8 cellular contexts compared by ENCODE assay signal in the genomic region with DNA sequence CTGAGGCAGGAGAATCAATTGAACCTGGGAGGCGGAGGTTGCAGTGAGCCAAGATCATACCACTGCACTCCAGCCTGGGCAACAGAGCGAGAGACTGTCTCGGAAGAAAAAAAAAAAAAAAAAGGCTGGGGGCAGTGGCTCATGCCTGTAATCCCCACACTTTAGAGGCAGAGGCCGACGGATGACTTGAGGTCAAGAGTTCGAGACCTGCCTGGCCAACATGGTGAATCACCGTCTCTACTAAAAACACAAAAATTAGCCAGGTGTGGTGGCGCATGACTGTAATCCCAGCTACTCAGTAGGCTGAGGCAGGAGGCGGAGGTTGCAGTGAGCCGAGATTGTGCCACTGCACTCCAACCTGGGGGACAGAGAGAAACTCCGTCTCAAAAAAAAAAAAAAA. TPM values are rescaled to one million over a fixed set of nuclear protein-coding genes. Genes with fewer than 3 reads are reported as not detected.
A peak's percentile ranks its signal among the peaks of the same experiment; 100 is the strongest.
DNase-seq lines count a peak whose midpoint lies in the region; ATAC-seq, FAIRE-seq and TF ChIP-seq lines count a peak whose summit lies in the region.
"Not testable (repeated sequence)": the region's sequence is repeated elsewhere in the genome, so short reads cannot be mapped to it uniquely, and the experiment has no call there.
"Had no signal": no experiment of that assay in that cellular context is flagged by ENCODE, and none has a peak within 500 bp of the region (broad histone marks: within the 10 kb centered on the region; RNA-seq: fewer than 3 reads in every experiment).

No MANE protein-coding gene starts in this region.

- DNase-seq in Caco-2; K562 (ENCODE audit: extremely low read depth in 1 of 4, low spot score in 3 of 4): not testable (repeated sequence)
- DNase-seq in M059J (ENCODE audit: low read depth) (peak; percentile 33), spleen (peak; percentile 34)

- H3K79me2 ChIP-seq in K562 (ENCODE audit: control insufficient read depth, insufficient read depth, low read length), result peaks cover 26% of the 10 kb centered on the region

- in situ Hi-C loops in K562 (cut with MboI), result not testable (repeated sequence)

- H3K27ac ChIP-seq in K562 (ENCODE audit: extremely low read depth, low read depth, low read length), result not testable (repeated sequence)
- H3K27ac ChIP-seq in liver (ENCODE audit: low read depth in 1 of 2, low read length in 2 of 2), result peak overlapping the region; percentile 86 to 88
- peak overlapping the region in 2 of 8 donors; percentile 5 to 61 for H3K27ac ChIP-seq in spleen

- not testable (repeated sequence) for H3K27me3 Mint-ChIP-seq in Caco-2 (ENCODE audit: insufficient read depth, unreplicated experiment)

- BruUV-seq in Caco-2 (replicated peaks; lab: Mats Ljungman, UMichigan); K562 (replicated peaks; lab: Mats Ljungman, UMichigan): not testable (repeated sequence)

- 0 out of 4 replicates have a peak overlapping the region, but pooled peaks of 1 of the 2 experiments have one; percentile 63 for H3K9ac ChIP-seq in K562 (ENCODE audit: insufficient read depth in 1 of 2, low read depth in 2 of 2, low read length in 2 of 2)
- not testable (repeated sequence) for H3K9ac ChIP-seq in liver (ENCODE audit: low read depth in 1 of 2, low read length in 2 of 2)

- CTCF ChIA-PET in Caco-2 (lab: Charles Lee), result interaction anchor here (0.7 kb wide), 2 partner anchors 20 to 64 kb away, joined by 3 to 4 read pairs; no protein-coding TSS in a partner anchor
- CTCF ChIA-PET in K562 (lab: Yijun Ruan, JAX; ENCODE audit: low intra/inter-chr PET ratio), result not testable (repeated sequence)

- TF ChIP-seq EP300 in K562 (IDR thresholded peaks at IDR 0.05; ENCODE audit: low read length), result not testable (repeated sequence)

- not testable (repeated sequence) for ATAC-seq in K562

- TF ChIP-seq POLR2A in K562 (conservative IDR thresholded peaks at IDR 0.05); spleen (IDR thresholded peaks at IDR 0.05): not testable (repeated sequence)

- not testable (repeated sequence) for H3K4me3 Mint-ChIP-seq in Caco-2 (ENCODE audit: unreplicated experiment)

- not testable (repeated sequence) for H4K20me1 ChIP-seq in K562 (replicated peaks; ENCODE audit: control insufficient read depth, insufficient read depth, low read length)

- not testable (repeated sequence) for FAIRE-seq in K562 (lab: Jason Lieb, UNC)

- not testable (repeated sequence) for H3K27me3 ChIP-seq in Caco-2 (replicated peaks; ENCODE audit: control insufficient read depth, insufficient read depth, low read length); K562 (ENCODE audit: control insufficient read depth in 2 of 2, insufficient read depth in 2 of 2, low read length in 2 of 2); liver (ENCODE audit: control insufficient read depth in 4 of 4, insufficient read depth in 4 of 4, low read length in 3 of 4)
- peaks cover 0 to 54% (median 0%) of the 10 kb centered on the region in 7 donors for H3K27me3 ChIP-seq in spleen (replicated peaks in 1 of 7)

- peak overlapping the region; percentile 67 for H3K27ac Mint-ChIP-seq in Caco-2 (ENCODE audit: unreplicated experiment)

- intact Hi-C loops in Caco-2 (cut with micrococcal nuclease; ENCODE audit: unreplicated experiment); K562 (cut with micrococcal nuclease); spleen (cut with DNase I; ENCODE audit: low total_unique reads): not testable (repeated sequence)

- not testable (repeated sequence) for TF ChIP-seq CTCF in Caco-2 (IDR thresholded peaks at IDR 0.05; ENCODE audit: insufficient read depth in 1 of 2, low read depth in 1 of 2, low read length in 1 of 2, severe bottlenecking in 1 of 2, unreplicated experiment in 1 of 2); K562 (IDR thresholded peaks at IDR 0.05 in 2 of 3, conservative IDR thresholded peaks at IDR 0.05 in 1 of 3; ENCODE audit: insufficient read depth in 2 of 3, low read depth in 1 of 3, low read length in 3 of 3); liver (IDR thresholded peaks at IDR 0.05; ENCODE audit: low read depth, low read length, missing input control); spleen (IDR thresholded peaks at IDR 0.05 in 8 of 11, conservative IDR thresholded peaks at IDR 0.05 in 3 of 11)

- H3K4me2 ChIP-seq in K562 (ENCODE audit: insufficient read depth, low read length), result not testable (repeated sequence)

- H3K36me3 Mint-ChIP-seq in Caco-2 (ENCODE audit: insufficient read depth, unreplicated experiment), result peaks cover 37% of the 10 kb centered on the region

- POLR2A ChIA-PET in Caco-2 (lab: Charles Lee), result not testable (repeated sequence)
- POLR2A ChIA-PET in K562 (lab: Yijun Ruan, JAX), result interaction anchor here (0.9 kb wide), 1 partner anchor 8 kb away, joined by 3 read pairs; no protein-coding TSS in a partner anchor

- not testable (repeated sequence) for H3K4me3 ChIP-seq in Caco-2 (ENCODE audit: low read depth, low read length); K562; liver (ENCODE audit: low read depth in 1 of 3, low read length in 3 of 3); spleen

- H3K4me1 ChIP-seq in Caco-2, result peaks cover 67% of the 10 kb centered on the region
- H3K4me1 ChIP-seq in K562 (replicated peaks in 1 of 2; ENCODE audit: control insufficient read depth in 2 of 2, insufficient read depth in 2 of 2, low read length in 2 of 2), result peaks cover 37 to 60% of the 10 kb centered on the region in 2 experiments
- peaks cover 13 to 46% (median 30%) of the 10 kb centered on the region in 4 donors for H3K4me1 ChIP-seq in liver (ENCODE audit: control insufficient read depth in 4 of 4, insufficient read depth in 4 of 4, low read length in 3 of 4)
- peaks cover 16 to 79% (median 46%) of the 10 kb centered on the region in 6 donors for H3K4me1 ChIP-seq in spleen

- H3K9me3 Mint-ChIP-seq in Caco-2 (ENCODE audit: unreplicated experiment), result not testable (repeated sequence)

- not testable (repeated sequence) for H3K36me3 ChIP-seq in Caco-2 (ENCODE audit: control insufficient read depth, insufficient read depth, low read length); liver (ENCODE audit: control insufficient read depth in 4 of 4, insufficient read depth in 3 of 4, low read depth in 1 of 4, low read length in 3 of 4); spleen
- H3K36me3 ChIP-seq in K562 (ENCODE audit: control insufficient read depth, insufficient read depth, low read length), result peaks cover 16% of the 10 kb centered on the region; the same call in 1 of the 3 replicates

- peaks cover 12% of the 10 kb centered on the region for H3K4me1 Mint-ChIP-seq in Caco-2 (ENCODE audit: low read depth, unreplicated experiment)

- WGBS in K562 (ENCODE audit: insufficient coverage, low coverage, missing lambda C conversion rate), result 70% methylated on average over 9 of the region's 11 CpGs
- WGBS in liver, result 85% methylated on average over 11 of the region's 11 CpGs
- WGBS in spleen, 5 donors, result 90 to 93% (median 90%) methylated on average over 11 of the region's 11 CpGs

- not testable (repeated sequence) for H3K9me1 ChIP-seq in K562 (ENCODE audit: control insufficient read depth, insufficient read depth, low read length)

- H2AFZ ChIP-seq in K562 (ENCODE audit: low read depth, low read length), result not testable (repeated sequence)

- not testable (repeated sequence) for TF ChIP-seq RAD21 in K562 (CRISPR knock-in tag; conservative IDR thresholded peaks at IDR 0.05 in 1 of 2, IDR thresholded peaks at IDR 0.05 in 1 of 2); liver (IDR thresholded peaks at IDR 0.05)

- not testable (repeated sequence) for H3K9me3 ChIP-seq in Caco-2; K562 (replicated peaks; ENCODE audit: control insufficient read depth, insufficient read depth, low read depth, low read length); liver (ENCODE audit: control insufficient read depth in 4 of 4, low read length in 3 of 4); spleen

RNA-seq across cellular contexts. Expression of a gene that starts 2.3 kb away (rescaled TPM):
- total RNA-seq in Caco-2 (2022) (55.3 and 56.1 TPM in 2 replicates), K562 (2014; rRNA removed) (78.0 and 82.4 TPM in 2 replicates), K562 (2014; rRNA removed; fragmentation: Illumina TruSeq; extraction: Trizol) (7.3 TPM in 2 replicates), K562 (2015; rRNA removed; fragmentation: Illumina TruSeq; extraction: Trizol) (10.1 and 11.0 TPM in 2 replicates), K562 (2021) (69.8 and 74.5 TPM in 2 replicates), liver (10 to 100 TPM in 1 of 2 donors, under 1 TPM in 1; 0.42 to 11.6 TPM), spleen (10 to 100 TPM in 2 of 7 donors, 1 to 10 TPM in 5; 1.9 to 34.3 (median 4.3) TPM)
- 3.3 and 5.4 TPM in 2 replicates for total RNA-seq in M059J (2014; rRNA removed; shearing (Covaris generic))
- 25.1 and 116 TPM in 2 replicates for total RNA-seq in K562 (2011; cell fraction: chromatin; rRNA removed; ENCODE audit: low replicate concordance)
- 214 and 262 TPM in 2 replicates for total RNA-seq in K562 (2011; cell fraction: nucleolus; rRNA removed)
- total RNA-seq in K562 (2011; cell fraction: nucleoplasm; rRNA removed), result 94.6 and 109 TPM in 2 replicates
- polyA plus RNA-seq in K562 (2011; rRNA removed) (12.5 TPM in 2 replicates), K562 (2014; fragmentation: Illumina TruSeq; extraction: Trizol) (19.3 and 47.1 TPM in 2 replicates), K562 (2014; fragmentation: Nextera tagmentation; extraction: Ambion mirVana) (1 to 10 TPM; 2.3 to 2.9 TPM), K562 (2014; rRNA removed) (57.2 and 67.4 TPM in 2 replicates), liver (1 to 10 TPM; 6.7 to 7.7 TPM), spleen (10 to 100 TPM in 1 of 3 donors, under 1 TPM in 2; 0.77 to 15.9 (median 0.96) TPM)
- polyA plus RNA-seq in K562 (2011; cell fraction: cytosol; rRNA removed), result 31.8 and 127 TPM in 2 replicates
- 21.6 and 59.4 TPM in 2 replicates for polyA plus RNA-seq in K562 (2011; cell fraction: nucleus; rRNA removed)
- polyA plus RNA-seq in K562 (2012), result 50.1 and 369 TPM in 2 replicates
- polyA minus RNA-seq in K562 (2011; rRNA and poly(A)+ RNA removed), result 2.4 and 5.6 TPM in 2 replicates
- 31.8 and 32.2 TPM in 2 replicates for polyA minus RNA-seq in K562 (2011; cell fraction: cytosol; rRNA and poly(A)+ RNA removed)
- 18.5 and 24.2 TPM in 2 replicates for polyA minus RNA-seq in K562 (2011; cell fraction: nucleus; rRNA and poly(A)+ RNA removed)
- total RNA-seq: CD4-positive, alpha-beta T cell had no signal
- polyA plus RNA-seq: IgD-negative memory B cell had no signal

RNA-seq across cellular contexts. Expression of a gene that starts 13.8 kb away (rescaled TPM):
- total RNA-seq in Caco-2 (2022), result not detected in 2 replicates
- total RNA-seq in M059J (2014; rRNA removed; shearing (Covaris generic)), result not detected in 2 replicates
- 0.25 TPM in 1 of 2 replicates, not detected in the other for total RNA-seq in K562 (2011; cell fraction: chromatin; rRNA removed; ENCODE audit: low replicate concordance)
- 0.39 and 0.50 TPM in 2 replicates for total RNA-seq in K562 (2011; cell fraction: nucleolus; rRNA removed)
- total RNA-seq in K562 (2011; cell fraction: nucleoplasm; rRNA removed), result 0.22 TPM in 1 of 2 replicates, not detected in the other
- 0.18 and 0.29 TPM in 2 replicates for total RNA-seq in K562 (2014; rRNA removed)
- total RNA-seq in K562 (2014; rRNA removed; fragmentation: Illumina TruSeq; extraction: Trizol), result 0.07 TPM in 1 of 2 replicates, not detected in the other
- 0.30 and 0.36 TPM in 2 replicates for total RNA-seq in K562 (2015; rRNA removed; fragmentation: Illumina TruSeq; extraction: Trizol)
- 0.09 and 0.22 TPM in 2 replicates for total RNA-seq in K562 (2021)
- polyA plus RNA-seq in K562 (2011; rRNA removed), result 0.10 and 0.42 TPM in 2 replicates
- polyA plus RNA-seq in K562 (2011; cell fraction: cytosol; rRNA removed), result 0.31 and 0.41 TPM in 2 replicates
- polyA plus RNA-seq in K562 (2011; cell fraction: nucleus; rRNA removed), result 0.20 and 0.53 TPM in 2 replicates
- polyA plus RNA-seq in K562 (2012), result 0.33 and 1.1 TPM in 2 replicates
- polyA plus RNA-seq in K562 (2014; fragmentation: Illumina TruSeq; extraction: Trizol), result 0.10 and 0.25 TPM in 2 replicates
- not detected for polyA plus RNA-seq in K562 (2014; fragmentation: Nextera tagmentation; extraction: Ambion mirVana)
- 0.08 TPM in 1 of 2 replicates, not detected in the other for polyA plus RNA-seq in K562 (2014; rRNA removed)
- 0.11 and 0.18 TPM in 2 replicates for polyA minus RNA-seq in K562 (2011; rRNA and poly(A)+ RNA removed)
- 0.57 and 1.1 TPM in 2 replicates for polyA minus RNA-seq in K562 (2011; cell fraction: cytosol; rRNA and poly(A)+ RNA removed)
- 0.13 and 0.67 TPM in 2 replicates for polyA minus RNA-seq in K562 (2011; cell fraction: nucleus; rRNA and poly(A)+ RNA removed)
- total RNA-seq in liver, result 10 to 100 TPM in 1 of 2 donors, 1 to 10 TPM in 1; 7.9 to 13.4 TPM
- polyA plus RNA-seq in liver, result 1 to 10 TPM; 2.3 to 5.8 TPM
- 100 to 1,000 TPM in 3 of 7 donors, 10 to 100 TPM in 4; 82.2 to 164 (median 90.5) TPM for total RNA-seq in spleen
- 10 to 100 TPM; 14.6 to 32.2 (median 16.0) TPM for polyA plus RNA-seq in spleen
- total RNA-seq: GM23248 had no signal
- polyA plus RNA-seq: GM23248 had no signal

RNA-seq across cellular contexts. Expression of a gene that starts 35.6 kb away (rescaled TPM):
- 46.2 and 49.4 TPM in 2 replicates for total RNA-seq in Caco-2 (2022)
- 55.3 and 61.9 TPM in 2 replicates for total RNA-seq in M059J (2014; rRNA removed; shearing (Covaris generic))
- 28.5 and 141 TPM in 2 replicates for total RNA-seq in K562 (2011; cell fraction: chromatin; rRNA removed; ENCODE audit: low replicate concordance)
- total RNA-seq in K562 (2011; cell fraction: nucleolus; rRNA removed), result 209 and 228 TPM in 2 replicates
- total RNA-seq in K562 (2011; cell fraction: nucleoplasm; rRNA removed), result 68.6 and 76.2 TPM in 2 replicates
- 125 and 188 TPM in 2 replicates for total RNA-seq in K562 (2014; rRNA removed)
- 21.2 and 21.4 TPM in 2 replicates for total RNA-seq in K562 (2014; rRNA removed; fragmentation: Illumina TruSeq; extraction: Trizol)
- 72.3 and 76.3 TPM in 2 replicates for total RNA-seq in K562 (2015; rRNA removed; fragmentation: Illumina TruSeq; extraction: Trizol)
- 189 TPM in 2 replicates for total RNA-seq in K562 (2021)
- 20.1 and 25.9 TPM in 2 replicates for polyA plus RNA-seq in K562 (2011; rRNA removed)
- polyA plus RNA-seq in K562 (2011; cell fraction: cytosol; rRNA removed), result 25.4 and 118 TPM in 2 replicates
- 134 and 296 TPM in 2 replicates for polyA plus RNA-seq in K562 (2011; cell fraction: nucleus; rRNA removed)
- 81.3 and 110 TPM in 2 replicates for polyA plus RNA-seq in K562 (2012)
- polyA plus RNA-seq in K562 (2014; fragmentation: Illumina TruSeq; extraction: Trizol), result 39.0 and 114 TPM in 2 replicates
- 1 to 10 TPM; 1.1 to 1.9 TPM for polyA plus RNA-seq in K562 (2014; fragmentation: Nextera tagmentation; extraction: Ambion mirVana)
- polyA plus RNA-seq in K562 (2014; rRNA removed), result 119 and 133 TPM in 2 replicates
- 3.6 and 7.0 TPM in 2 replicates for polyA minus RNA-seq in K562 (2011; rRNA and poly(A)+ RNA removed)
- polyA minus RNA-seq in K562 (2011; cell fraction: cytosol; rRNA and poly(A)+ RNA removed), result 37.3 and 43.8 TPM in 2 replicates
- polyA minus RNA-seq in K562 (2011; cell fraction: nucleus; rRNA and poly(A)+ RNA removed), result 85.0 and 105 TPM in 2 replicates
- 10 to 100 TPM in 1 of 2 donors, 1 to 10 TPM in 1; 6.4 to 19.0 TPM for total RNA-seq in liver
- 10 to 100 TPM in 1 of 2 donors, 1 to 10 TPM in 1; 4.0 to 16.6 TPM for polyA plus RNA-seq in liver
- total RNA-seq in spleen, result 100 to 1,000 TPM in 1 of 7 donors, 10 to 100 TPM in 6; 56.3 to 103 (median 82.4) TPM
- polyA plus RNA-seq in spleen, result 100 to 1,000 TPM in 1 of 3 donors, 10 to 100 TPM in 2; 80.6 to 143 (median 94.9) TPM

RNA-seq across cellular contexts. Expression of a gene that starts 43.2 kb away (rescaled TPM):
- total RNA-seq in Caco-2 (2022) (25.6 and 26.0 TPM in 2 replicates), K562 (2014; rRNA removed) (29.5 and 33.8 TPM in 2 replicates), K562 (2014; rRNA removed; fragmentation: Illumina TruSeq; extraction: Trizol) (32.2 and 33.5 TPM in 2 replicates), K562 (2015; rRNA removed; fragmentation: Illumina TruSeq; extraction: Trizol) (37.3 and 38.5 TPM in 2 replicates), K562 (2021) (61.7 and 69.6 TPM in 2 replicates), liver (10 to 100 TPM; 21.5 to 48.3 TPM), spleen (10 to 100 TPM; 20.2 to 65.6 (median 45.1) TPM)
- total RNA-seq in M059J (2014; rRNA removed; shearing (Covaris generic)), result 10.3 and 13.5 TPM in 2 replicates
- 44.2 and 152 TPM in 2 replicates for total RNA-seq in K562 (2011; cell fraction: chromatin; rRNA removed; ENCODE audit: low replicate concordance)
- total RNA-seq in K562 (2011; cell fraction: nucleolus; rRNA removed), result 93.0 and 102 TPM in 2 replicates
- total RNA-seq in K562 (2011; cell fraction: nucleoplasm; rRNA removed), result 67.2 and 79.3 TPM in 2 replicates
- polyA plus RNA-seq in K562 (2011; rRNA removed) (37.8 and 43.0 TPM in 2 replicates), K562 (2014; fragmentation: Illumina TruSeq; extraction: Trizol) (36.1 and 36.4 TPM in 2 replicates), K562 (2014; fragmentation: Nextera tagmentation; extraction: Ambion mirVana) (10 to 100 TPM in 1 of 2 experiments, 1 to 10 TPM in 1; 10.0 to 13.4 TPM), K562 (2014; rRNA removed) (32.1 and 33.5 TPM in 2 replicates), liver (10 to 100 TPM; 15.8 to 30.8 TPM), spleen (10 to 100 TPM in 1 of 3 donors, 1 to 10 TPM in 2; 9.3 to 17.3 (median 9.6) TPM)
- 33.8 and 35.3 TPM in 2 replicates for polyA plus RNA-seq in K562 (2011; cell fraction: cytosol; rRNA removed)
- polyA plus RNA-seq in K562 (2011; cell fraction: nucleus; rRNA removed), result 40.8 and 54.8 TPM in 2 replicates
- 28.3 and 41.7 TPM in 2 replicates for polyA plus RNA-seq in K562 (2012)
- polyA minus RNA-seq in K562 (2011; rRNA and poly(A)+ RNA removed), result 49.2 and 73.9 TPM in 2 replicates
- polyA minus RNA-seq in K562 (2011; cell fraction: cytosol; rRNA and poly(A)+ RNA removed), result 39.5 and 43.2 TPM in 2 replicates
- polyA minus RNA-seq in K562 (2011; cell fraction: nucleus; rRNA and poly(A)+ RNA removed), result 33.0 and 37.7 TPM in 2 replicates

RNA-seq across cellular contexts. Expression of a gene that starts 54.3 kb away (rescaled TPM):
- total RNA-seq in Caco-2 (2022), result 65.3 and 67.3 TPM in 2 replicates
- 6.2 and 8.9 TPM in 2 replicates for total RNA-seq in M059J (2014; rRNA removed; shearing (Covaris generic))
- total RNA-seq in K562 (2011; cell fraction: chromatin; rRNA removed; ENCODE audit: low replicate concordance), result 155 and 651 TPM in 2 replicates
- 616 and 678 TPM in 2 replicates for total RNA-seq in K562 (2011; cell fraction: nucleolus; rRNA removed)
- 226 and 284 TPM in 2 replicates for total RNA-seq in K562 (2011; cell fraction: nucleoplasm; rRNA removed)
- total RNA-seq in K562 (2014; rRNA removed), result 180 and 202 TPM in 2 replicates
- total RNA-seq in K562 (2014; rRNA removed; fragmentation: Illumina TruSeq; extraction: Trizol), result 14.6 and 32.0 TPM in 2 replicates
- 93.2 and 96.8 TPM in 2 replicates for total RNA-seq in K562 (2015; rRNA removed; fragmentation: Illumina TruSeq; extraction: Trizol)
- 435 and 460 TPM in 2 replicates for total RNA-seq in K562 (2021)
- polyA plus RNA-seq in K562 (2011; rRNA removed), result 99.3 and 191 TPM in 2 replicates
- 148 and 356 TPM in 2 replicates for polyA plus RNA-seq in K562 (2011; cell fraction: cytosol; rRNA removed)
- polyA plus RNA-seq in K562 (2011; cell fraction: nucleus; rRNA removed), result 1,012 and 1,382 TPM in 2 replicates
- polyA plus RNA-seq in K562 (2012), result 319 and 453 TPM in 2 replicates
- polyA plus RNA-seq in K562 (2014; fragmentation: Illumina TruSeq; extraction: Trizol), result 73.2 and 198 TPM in 2 replicates
- 10 to 100 TPM; 21.8 to 57.6 TPM for polyA plus RNA-seq in K562 (2014; fragmentation: Nextera tagmentation; extraction: Ambion mirVana)
- 376 and 380 TPM in 2 replicates for polyA plus RNA-seq in K562 (2014; rRNA removed)
- 36.7 and 52.6 TPM in 2 replicates for polyA minus RNA-seq in K562 (2011; rRNA and poly(A)+ RNA removed)
- 173 and 245 TPM in 2 replicates for polyA minus RNA-seq in K562 (2011; cell fraction: cytosol; rRNA and poly(A)+ RNA removed)
- 114 and 124 TPM in 2 replicates for polyA minus RNA-seq in K562 (2011; cell fraction: nucleus; rRNA and poly(A)+ RNA removed)
- total RNA-seq in liver, result 10 to 100 TPM in 1 of 2 donors, 1 to 10 TPM in 1; 8.0 to 41.9 TPM
- 10 to 100 TPM in 1 of 2 donors, 1 to 10 TPM in 1; 4.7 to 12.1 TPM for polyA plus RNA-seq in liver
- 10 to 100 TPM; 37.5 to 82.3 (median 44.4) TPM for total RNA-seq in spleen
- 10 to 100 TPM; 31.7 to 58.2 (median 49.0) TPM for polyA plus RNA-seq in spleen
